In the genomic region with DNA sequence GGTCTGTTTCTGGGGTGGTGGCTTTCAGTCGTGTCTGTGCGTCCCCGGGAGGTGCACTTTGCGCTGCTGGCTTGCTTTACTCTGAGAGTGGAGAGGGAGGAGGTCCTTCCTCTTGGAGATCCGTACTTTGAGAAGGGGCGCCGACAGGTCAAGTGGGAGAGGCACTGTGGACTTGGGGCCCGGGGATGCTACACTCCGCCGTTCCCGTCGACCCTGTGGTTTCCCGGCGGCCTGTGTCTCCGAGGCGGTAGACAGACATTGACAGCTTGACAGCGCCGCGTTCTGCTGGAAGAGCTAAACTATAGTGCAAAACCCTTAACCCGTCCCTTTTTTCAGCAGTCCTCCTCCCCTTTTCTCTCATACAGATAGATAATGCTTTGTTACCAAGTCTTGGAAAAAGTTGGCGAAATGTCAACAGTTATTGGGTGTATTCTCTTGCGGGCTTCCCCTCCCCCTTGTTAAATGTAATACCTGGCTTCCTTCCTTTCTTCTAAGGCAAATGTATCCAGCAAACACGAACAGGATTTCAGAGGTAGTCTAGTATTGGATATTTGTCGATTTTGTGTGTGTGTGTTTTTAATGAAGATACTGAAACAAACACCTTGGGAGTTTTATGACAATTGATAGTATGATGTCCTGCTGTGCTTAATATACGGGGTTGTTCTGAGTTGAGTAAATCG, we compare ENCODE assay signal across 8 cellular contexts. TPM values are rescaled to one million over a fixed set of nuclear protein-coding genes. Genes with fewer than 3 reads are reported as not detected.
DNase-seq lines count a peak whose midpoint lies in the region; ATAC-seq and TF ChIP-seq lines count a peak whose summit lies in the region.

No MANE protein-coding gene starts in this region.

- H3K4me3 Mint-ChIP-seq in HFFc6: peak overlapping the region; percentile 92

- H3K4me2 ChIP-seq in osteoblast (ENCODE audit: insufficient read depth, low read length): peak overlapping the region; percentile 85

- H3K27me3 ChIP-seq in Peyer's patch (no peaks in the 10 kb centered on the region), osteoblast (ENCODE audit: insufficient read depth, low read length) (no peaks in the 10 kb centered on the region)

- H3K27ac Mint-ChIP-seq in HFFc6: peak overlapping the region; percentile 92
- H3K27ac Mint-ChIP-seq in activated naive CD4-positive, alpha-beta T cell treated with anti-CD3 and anti-CD28 coated beads, Interleukin-2, amount 50 U/mL, for 72 hours: peak overlapping the region; percentile 65 to 82

- peaks cover 84% of the 10 kb centered on the region for H3K36me3 Mint-ChIP-seq in HFFc6 (ENCODE audit: low read depth)
- peaks cover 0 to 4% of the 10 kb centered on the region in 2 donors for H3K36me3 Mint-ChIP-seq in activated naive CD4-positive, alpha-beta T cell treated with anti-CD3 and anti-CD28 coated beads, Interleukin-2, amount 50 U/mL, for 72 hours

- peak overlapping the region; percentile 86 for H3K27ac ChIP-seq in C4-2B
- peak overlapping the region; percentile 85 to 97 (median 91) for H3K27ac ChIP-seq in Peyer's patch
- H3K27ac ChIP-seq in osteoblast (ENCODE audit: low read depth, low read length): peak overlapping the region; percentile 75

- intact Hi-C loops in head of caudate nucleus (cut with DNase I): loop anchor here (5.0 kb wide), 3 partner anchors 43 to 202 kb away; partner anchors contain the start of gene RAB8B

- peak; percentile 5 to 14 for ATAC-seq in activated naive CD4-positive, alpha-beta T cell treated with anti-CD3 and anti-CD28 coated beads, Interleukin-2, amount 50 U/mL, for 72 hours
- ATAC-seq in HG03095 (IDR thresholded peaks at IDR 0.05; ENCODE audit: unreplicated experiment) (no peak), GM18517 (IDR thresholded peaks at IDR 0.05; ENCODE audit: unreplicated experiment) (no peak)

- H3K4me1 ChIP-seq in Peyer's patch (peaks cover 0 to 55% (median 9%) of the 10 kb centered on the region in 4 donors), osteoblast (ENCODE audit: insufficient read depth, low read length) (peaks cover 77% of the 10 kb centered on the region)

- peak; percentile 23 to 49 for TF ChIP-seq POLR2A in Peyer's patch (IDR thresholded peaks at IDR 0.05)

- H4K20me1 ChIP-seq in osteoblast (ENCODE audit: insufficient read depth, low read length): peaks cover 70% of the 10 kb centered on the region

- no peak overlapping the region for H2AFZ ChIP-seq in osteoblast (ENCODE audit: low read length)

- TF ChIP-seq CTCF in C4-2B (conservative IDR thresholded peaks at IDR 0.05): no peak
- no peak for TF ChIP-seq CTCF in HFFc6 (IDR thresholded peaks at IDR 0.05)
- no peak for TF ChIP-seq CTCF in Peyer's patch (IDR thresholded peaks at IDR 0.05)
- peak; percentile 11 for TF ChIP-seq CTCF in osteoblast (IDR thresholded peaks at IDR 0.05; ENCODE audit: extremely low read depth, low read depth, low read length)

- peaks cover 5% of the 10 kb centered on the region for H3K9me3 Mint-ChIP-seq in HFFc6
- H3K9me3 Mint-ChIP-seq in activated naive CD4-positive, alpha-beta T cell treated with anti-CD3 and anti-CD28 coated beads, Interleukin-2, amount 50 U/mL, for 72 hours: no peaks in the 10 kb centered on the region

- no peaks in the 10 kb centered on the region for H3K9me3 ChIP-seq in Peyer's patch
- no peaks in the 10 kb centered on the region for H3K9me3 ChIP-seq in osteoblast (ENCODE audit: low read depth, low read length)

- no peaks in the 10 kb centered on the region for H3K36me3 ChIP-seq in Peyer's patch
- H3K36me3 ChIP-seq in osteoblast (ENCODE audit: insufficient read depth, low read length): peaks cover 84% of the 10 kb centered on the region

- H3K4me1 Mint-ChIP-seq in HFFc6 (ENCODE audit: low read depth): peaks cover 84% of the 10 kb centered on the region

- DNase-seq in HFFc6 (peak; percentile 56), Peyer's patch (peak; percentile 42 to 76 (median 73)), head of caudate nucleus (peak; percentile 56 to 89 (median 74)), osteoblast (ENCODE audit: insufficient read length, low spot score, missing footprints) (peak; percentile 77)
- DNase-seq in activated naive CD4-positive, alpha-beta T cell treated with anti-CD3 and anti-CD28 coated beads, Interleukin-2, amount 50 U/mL, for 72 hours (ENCODE audit: low spot score in 2 of 2): peak; percentile 38 to 55

- H3K79me2 ChIP-seq in osteoblast (ENCODE audit: insufficient read depth, low read length): peaks cover 96% of the 10 kb centered on the region

- H3K4me3 ChIP-seq in Peyer's patch: peak overlapping the region; percentile 75 to 97 (median 84)
- H3K4me3 ChIP-seq in osteoblast (ENCODE audit: insufficient read depth, low read length): peak overlapping the region; percentile 88

- peaks cover 61% of the 10 kb centered on the region for H3K27me3 Mint-ChIP-seq in HFFc6 (ENCODE audit: insufficient read depth)

RNA-seq across cellular contexts. Expression of gene TPM1, which starts 6.6 kb away (rescaled TPM):
- total RNA-seq in HFFc6 (2021; fragmentation: NEBNext Ultra II Directional; extraction: Animal tissue kit (Norgen Biotek cat#: 25700)): 1,000 to 10,000 TPM; 1,264 to 1,620 (median 1,342) TPM
- total RNA-seq in Peyer's patch (100 to 1,000 TPM; 555 to 997 (median 617) TPM), osteoblast (1,563 and 1,708 TPM in 2 replicates)
- total RNA-seq in activated naive CD4-positive, alpha-beta T cell treated with anti-CD3 and anti-CD28 coated beads, Interleukin-2, amount 50 U/mL, for 72 hours: 1 to 10 TPM; 6.5 to 8.6 TPM

Comparison
In these comparisons a context has a peak if more than half of its experiments do, and no peak if none do; other contexts are left out.
1. ATAC-seq: peak in activated naive CD4-positive, alpha-beta T cell treated with anti-CD3 and anti-CD28 coated beads, Interleukin-2, amount 50 U/mL, for 72 hours (2 of 2); none in HG03095 (single experiment) and GM18517 (single experiment).
2. RNA of gene TPM1, which starts 6.6 kb away (total RNA-seq): 1,563 to 1,708 TPM in osteoblast, 1,264 to 1,620 TPM in HFFc6 and 555 to 997 TPM in Peyer's patch; 6.5 to 8.6 TPM in activated naive CD4-positive, alpha-beta T cell treated with anti-CD3 and anti-CD28 coated beads, Interleukin-2, amount 50 U/mL, for 72 hours; every median in the first group is over 10 times any median in the second.
3. Peak in every context shown above with its lines, with median percentiles within 50 percentile points of each other: H3K27ac ChIP-seq and DNase-seq.